In the genomic region with DNA sequence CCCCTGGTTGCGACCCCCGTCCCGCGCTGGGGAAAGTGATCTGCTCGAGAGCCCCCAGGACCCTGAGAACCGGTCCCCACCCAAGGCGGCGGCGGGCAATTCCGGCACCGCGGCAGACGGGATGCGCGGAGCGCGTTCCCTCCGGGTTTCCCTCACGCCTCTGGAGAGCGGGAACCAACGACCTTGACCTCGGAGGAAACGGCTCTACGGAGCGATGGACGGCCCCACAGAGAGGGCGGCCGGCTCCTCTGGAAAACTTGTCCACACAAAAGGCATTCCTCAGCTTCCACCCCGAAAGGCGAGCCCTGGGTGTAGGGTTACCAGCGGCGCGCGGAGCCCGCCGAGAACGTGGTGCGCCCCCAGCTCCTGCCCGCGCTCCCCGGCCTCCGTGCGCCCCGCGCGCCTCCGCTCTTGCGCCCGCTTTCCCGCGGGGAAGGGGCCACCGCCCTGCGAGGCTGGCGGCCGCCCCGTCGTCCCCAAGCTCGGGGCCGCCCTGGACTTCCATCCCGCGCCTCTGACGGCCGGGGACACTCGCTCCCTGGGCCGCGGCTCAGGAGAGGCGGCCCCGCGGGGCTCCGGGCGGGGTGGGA, we compare ENCODE assay signal across 8 cellular contexts. TPM values are rescaled to one million over a fixed set of nuclear protein-coding genes. Genes with fewer than 3 reads are reported as not detected.
DNase-seq lines count a peak whose midpoint lies in the region; ATAC-seq and TF ChIP-seq lines count a peak whose summit lies in the region.

No MANE protein-coding gene starts in this region.

- peak overlapping the region; percentile 86 for H3K4me3 ChIP-seq in adipocyte (ENCODE audit: low read length)
- peak overlapping the region; percentile 58 for H3K4me3 ChIP-seq in hepatocyte
- peak overlapping the region; percentile 53 to 85 (median 76) for H3K4me3 ChIP-seq in sigmoid colon

- H3K4me2 ChIP-seq in hepatocyte, result peak overlapping the region; percentile 93

- DNase-seq in activated CD8-positive, alpha-beta memory T cell treated with anti-CD3 and anti-CD28 coated beads, Interleukin-2, amount 50 U/mL, for 48 hours, result peak; percentile 53
- DNase-seq in activated CD8-positive, alpha-beta memory T cell treated with anti-CD3 and anti-CD28 coated beads, Interleukin-2, amount 50 U/mL, for 4 hours, result no peak
- DNase-seq in adipocyte (ENCODE audit: low read depth) (peak; percentile 81), hepatocyte (ENCODE audit: low spot score) (peak; percentile 60), sigmoid colon (peak; percentile 68), RPMI8226 (no peak), kidney glomerular epithelial cell (lab: John Stamatoyannopoulos, UW) (no peak)

- H3K27ac ChIP-seq in hepatocyte (peak overlapping the region; percentile 96), sigmoid colon (peak overlapping the region; percentile 85 to 98 (median 92))

- ATAC-seq in GM19452 (IDR thresholded peaks at IDR 0.05; ENCODE audit: unreplicated experiment), result no peak

- H3K79me2 ChIP-seq in hepatocyte, result peaks cover 5% of the 10 kb centered on the region

- H2AFZ ChIP-seq in hepatocyte, result peak overlapping the region; percentile 87

- TF ChIP-seq EP300 in sigmoid colon (IDR thresholded peaks at IDR 0.05), result no peak

- H3K9me2 ChIP-seq in hepatocyte (replicated peaks; ENCODE audit: insufficient read depth), result no peaks in the 10 kb centered on the region

- peaks cover 18% of the 10 kb centered on the region for H3K4me1 ChIP-seq in adipocyte (ENCODE audit: control insufficient read depth, insufficient read depth, low read length)
- H3K4me1 ChIP-seq in hepatocyte (ENCODE audit: insufficient read depth), result peaks cover 19% of the 10 kb centered on the region
- peaks cover 0 to 39% (median 24%) of the 10 kb centered on the region in 4 donors for H3K4me1 ChIP-seq in sigmoid colon

- no peak for TF ChIP-seq POLR2A in sigmoid colon (IDR thresholded peaks at IDR 0.05)

- H3K9me3 ChIP-seq in adipocyte (ENCODE audit: control insufficient read depth, low read length), result no peaks in the 10 kb centered on the region
- no peaks in the 10 kb centered on the region for H3K9me3 ChIP-seq in hepatocyte (ENCODE audit: low read depth)
- H3K9me3 ChIP-seq in sigmoid colon, result no peaks in the 10 kb centered on the region

- H4K20me1 ChIP-seq in hepatocyte (ENCODE audit: insufficient read depth, poor library complexity, severe bottlenecking), result no peaks in the 10 kb centered on the region

- peak overlapping the region; percentile 90 for H3K9ac ChIP-seq in adipocyte (ENCODE audit: low read length)

- TF ChIP-seq CTCF in hepatocyte (IDR thresholded peaks at IDR 0.05; ENCODE audit: poor library complexity) (no peak), sigmoid colon (IDR thresholded peaks at IDR 0.05) (no peak)

- WGBS in hepatocyte (ENCODE audit: low lambda C conversion rate, missing lambda C conversion rate), result 2% methylated on average over 56 of the region's 71 CpGs
- 1% methylated on average over 71 of the region's 71 CpGs for WGBS in sigmoid colon, 2 donors

- intact Hi-C loops in sigmoid colon (cut with DNase I), result loop anchor here (5.0 kb wide), 3 partner anchors 40 to 175 kb away; a partner anchor contains a TSS

- H3K36me3 ChIP-seq in adipocyte (ENCODE audit: control insufficient read depth, insufficient read depth, low read length, severe bottlenecking) (peaks cover 9% of the 10 kb centered on the region), hepatocyte (replicated peaks; ENCODE audit: insufficient read depth, low read depth) (no peaks in the 10 kb centered on the region), sigmoid colon (peaks cover 0 to 13% (median 2%) of the 10 kb centered on the region in 4 donors)

- H3K27me3 ChIP-seq in adipocyte (replicated peaks; ENCODE audit: control insufficient read depth, insufficient read depth, low read length) (no peaks in the 10 kb centered on the region), hepatocyte (peaks cover 9% of the 10 kb centered on the region), sigmoid colon (no peaks in the 10 kb centered on the region)

RNA-seq across cellular contexts. Expression of a gene that starts 0.4 kb away (rescaled TPM):
- total RNA-seq in hepatocyte (2.6 and 3.0 TPM in 2 replicates), sigmoid colon (10 to 100 TPM in 2 of 4 donors, 1 to 10 TPM in 2; 6.3 to 14.8 (median 10.5) TPM)
- polyA plus RNA-seq in hepatocyte (2.5 and 2.9 TPM in 2 replicates), sigmoid colon (1 to 10 TPM; 1.2 to 2.0 (median 1.8) TPM)

Comparison
In these comparisons a context has a peak if more than half of its experiments do, and no peak if none do; other contexts are left out.
1. DNase-seq: peak in activated CD8-positive, alpha-beta memory T cell treated with anti-CD3 and anti-CD28 coated beads, Interleukin-2, amount 50 U/mL, for 48 hours (single experiment), adipocyte (single experiment), hepatocyte (single experiment) and sigmoid colon (single experiment); none in activated CD8-positive, alpha-beta memory T cell treated with anti-CD3 and anti-CD28 coated beads, Interleukin-2, amount 50 U/mL, for 4 hours (single experiment), RPMI8226 (single experiment) and kidney glomerular epithelial cell (single experiment).
2. Peak in every context shown above with its lines, with median percentiles within 50 percentile points of each other: H3K4me3 ChIP-seq.